Comparison of ENCODE assay signal across 20 cellular contexts in genomic region chr5:161572914-161573313, GRCh38. TPM values are rescaled to one million over a fixed set of nuclear protein-coding genes. Genes with fewer than 3 reads are reported as not detected.
DNase-seq lines count a peak whose midpoint lies in the region; ATAC-seq and TF ChIP-seq lines count a peak whose summit lies in the region.
"Had no signal": no experiment of that assay in that cellular context is flagged by ENCODE, and none has a peak within 500 bp of the region (broad histone marks: within the 10 kb centered on the region; RNA-seq: fewer than 3 reads in every experiment).

No MANE protein-coding gene starts in this region.

- H3K4me2 ChIP-seq in BLaER1, result peak overlapping the region; percentile 36
- peak overlapping the region; percentile 11 to 59 (median 52); a peak in 19 of 22 replicates for H3K4me2 ChIP-seq in BLaER1 treated with 17β-estradiol and CSF1 and Interleukin-3, amounts not matched to agents 10 nM and 100 nM

- intact Hi-C loops in left ventricle myocardium superior (cut with micrococcal nuclease) (no loop called here), left ventricle myocardium inferior (cut with micrococcal nuclease) (no loop called here)

- no peaks in the 10 kb centered on the region for H4K20me1 ChIP-seq in BLaER1
- H4K20me1 ChIP-seq in BLaER1 treated with 17β-estradiol and CSF1 and Interleukin-3, amounts not matched to agents 10 nM and 100 nM, result no peaks in the 10 kb centered on the region

- H3K27me3 ChIP-seq in left ventricle myocardium inferior (ENCODE audit: low read depth) (no peaks in the 10 kb centered on the region), BLaER1 (no peaks in the 10 kb centered on the region)
- no peaks in the 10 kb centered on the region for H3K27me3 ChIP-seq in BLaER1 treated with 17β-estradiol and CSF1 and Interleukin-3, amounts not matched to agents 10 nM and 100 nM
- H3K27me3 ChIP-seq: BE2C had no signal

- ATAC-seq in left ventricle myocardium superior, result no peak

- H3K36me3 ChIP-seq in left ventricle myocardium inferior, result no peaks in the 10 kb centered on the region
- H3K36me3 ChIP-seq in BLaER1, result no peaks in the 10 kb centered on the region
- H3K36me3 ChIP-seq in BLaER1 treated with 17β-estradiol and CSF1 and Interleukin-3, amounts not matched to agents 10 nM and 100 nM, result no peaks in the 10 kb centered on the region
- H3K36me3 ChIP-seq: BE2C had no signal

- H3K9ac ChIP-seq in BLaER1, result no peak overlapping the region
- H3K9ac ChIP-seq in BLaER1 treated with 17β-estradiol and CSF1 and Interleukin-3, amounts not matched to agents 10 nM and 100 nM, result no peak overlapping the region

- H3K4me1 ChIP-seq in left ventricle myocardium inferior, result no peaks in the 10 kb centered on the region
- peaks cover 6% of the 10 kb centered on the region for H3K4me1 ChIP-seq in BLaER1
- peaks cover 4 to 8% (median 6%) of the 10 kb centered on the region in 10 experiments; a peak in 19 of 20 replicates for H3K4me1 ChIP-seq in BLaER1 treated with 17β-estradiol and CSF1 and Interleukin-3, amounts not matched to agents 10 nM and 100 nM
- H3K4me1 ChIP-seq: BE2C, Caco-2 had no signal

- H3K27ac ChIP-seq in left ventricle myocardium inferior (replicated peaks) (no peak overlapping the region), BLaER1 (no peak overlapping the region)
- H3K27ac ChIP-seq in BLaER1 treated with 17β-estradiol and CSF1 and Interleukin-3, amounts not matched to agents 10 nM and 100 nM, result no peak overlapping the region

- H3K4me3 ChIP-seq in left ventricle myocardium inferior, result no peak overlapping the region
- H3K4me3 ChIP-seq in BLaER1, result no peak overlapping the region
- H3K4me3 ChIP-seq in BLaER1 treated with 17β-estradiol and CSF1 and Interleukin-3, amounts not matched to agents 10 nM and 100 nM, result no peak overlapping the region; a peak in 1 of 20 replicates

- TF ChIP-seq CTCF in left ventricle myocardium inferior (IDR thresholded peaks at IDR 0.05; ENCODE audit: borderline replicate concordance), result no peak

- H3K9me3 ChIP-seq in left ventricle myocardium inferior (replicated peaks), result no peaks in the 10 kb centered on the region
- H3K9me3 ChIP-seq in BLaER1, result no peaks in the 10 kb centered on the region
- H3K9me3 ChIP-seq in BLaER1 treated with 17β-estradiol and CSF1 and Interleukin-3, amounts not matched to agents 10 nM and 100 nM (replicated peaks in 1 of 11), result no peaks in the 10 kb centered on the region
- H3K9me3 ChIP-seq: BE2C, Caco-2 had no signal

- DNase-seq in NCI-H82 (lab: John Stamatoyannopoulos, UW) (peak; percentile 1), NCI-H82 treated with DMSO at 0.1 percent for 48 hours (lab: John Stamatoyannopoulos, UW; ENCODE audit: unreplicated experiment) (no peak), left ventricle myocardium superior (peak; percentile 18), left ventricle myocardium inferior (no peak), islet precursor cell (no peak), SKM-1 treated with dmso at 0.1 percent for 144 hours (lab: John Stamatoyannopoulos, UW; ENCODE audit: unreplicated experiment) (no peak)
- DNase-seq: 8988T; ACHN; BE2C; C1 segment of cervical spinal cord; Caco-2; Calu3; CD4-positive, alpha-beta memory T cell; CD4-positive, CD25-positive, alpha-beta regulatory T cell; CD8-positive, alpha-beta memory T cell; DMS79 treated with DMSO at 0.1 percent for 48 hours; GF-D8 had no signal

RNA-seq across cellular contexts. Expression of gene GABRB2, which starts 26.4 kb away (rescaled TPM):
- total RNA-seq in left ventricle myocardium superior (0.25 TPM), left ventricle myocardium inferior (0.11 TPM)
- total RNA-seq: A673; Caco-2; Calu3; CD4-positive, alpha-beta memory T cell; CD4-positive, CD25-positive, alpha-beta regulatory T cell; CD8-positive, alpha-beta memory T cell had no signal

Comparison
In these comparisons a context has a peak if more than half of its experiments do, and no peak if none do; other contexts are left out.
1. DNase-seq: peak in NCI-H82 (single experiment) and left ventricle myocardium superior (single experiment); none in NCI-H82 treated with DMSO at 0.1 percent for 48 hours (single experiment), left ventricle myocardium inferior (single experiment), islet precursor cell (single experiment) and SKM-1 treated with dmso at 0.1 percent for 144 hours (single experiment).